1 cellular context compared by ENCODE assay signal in genomic region chrX:25004485-25005032, GRCh38.
TF ChIP-seq lines count a peak whose summit lies in the region.

No MANE protein-coding gene starts in this region.

TF ChIP-seq in GM23338, 12 proteins besides CTCF, POLR2A, EP300 and RAD21 (continued from another document):
- no peak for TF ChIP-seq ZNF462 (CRISPR knock-in tag; IDR thresholded peaks at IDR 0.05)
